In genomic region chr19:49590971-49591730, GRCh38 we compare ENCODE assay signal across 8 cellular contexts. TPM values are rescaled to one million over a fixed set of nuclear protein-coding genes. Genes with fewer than 3 reads are reported as not detected.
DNase-seq lines count a peak whose midpoint lies in the region; ATAC-seq, FAIRE-seq and TF ChIP-seq lines count a peak whose summit lies in the region.

A gene with protein sequence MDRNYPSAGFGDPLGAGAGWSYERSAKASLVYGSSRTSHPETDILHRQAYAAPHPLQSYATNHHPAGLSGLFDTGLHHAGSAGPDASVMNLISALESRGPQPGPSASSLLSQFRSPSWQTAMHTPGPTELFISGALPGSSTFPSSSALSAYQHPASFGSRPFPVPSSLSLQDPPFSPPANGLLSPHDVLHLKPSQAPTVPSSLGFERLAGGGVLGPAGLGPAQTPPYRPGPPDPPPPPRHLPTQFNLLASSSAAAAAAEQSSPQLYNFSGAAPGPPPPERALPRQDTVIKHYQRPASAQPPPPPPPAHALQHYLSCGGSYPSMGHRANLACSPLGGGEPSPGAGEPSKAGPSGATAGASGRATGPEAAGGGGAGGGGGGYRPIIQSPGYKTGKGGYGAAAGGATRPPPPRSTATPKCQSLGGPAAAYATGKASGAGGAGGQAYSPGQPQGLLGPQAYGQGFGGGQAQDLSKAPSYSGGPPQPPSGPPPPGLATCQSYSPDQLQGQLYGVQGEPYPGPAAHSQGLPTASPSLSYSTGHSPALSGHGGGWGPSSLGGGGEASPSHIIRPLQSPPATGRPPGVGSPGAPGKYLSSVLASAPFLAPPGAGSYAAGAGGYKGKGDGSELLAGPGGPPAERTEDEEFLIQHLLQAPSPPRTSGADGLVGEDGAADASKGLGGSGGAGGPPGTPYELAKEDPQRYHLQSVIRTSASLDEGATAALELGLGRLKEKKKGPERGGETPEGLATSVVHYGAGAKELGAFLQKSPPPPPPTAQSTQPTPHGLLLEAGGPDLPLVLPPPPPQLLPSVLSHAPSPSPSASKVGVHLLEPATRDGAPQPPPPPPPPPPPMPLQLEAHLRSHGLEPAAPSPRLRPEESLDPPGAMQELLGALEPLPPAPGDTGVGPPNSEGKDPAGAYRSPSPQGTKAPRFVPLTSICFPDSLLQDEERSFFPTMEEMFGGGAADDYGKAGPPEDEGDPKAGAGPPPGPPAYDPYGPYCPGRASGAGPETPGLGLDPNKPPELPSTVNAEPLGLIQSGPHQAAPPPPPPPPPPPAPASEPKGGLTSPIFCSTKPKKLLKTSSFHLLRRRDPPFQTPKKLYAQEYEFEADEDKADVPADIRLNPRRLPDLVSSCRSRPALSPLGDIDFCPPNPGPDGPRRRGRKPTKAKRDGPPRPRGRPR (N-terminal part only) (plus strand): TSS chr19:49591182. CDS start chr19:49591655, 473 bp downstream.

- H3K27me3 ChIP-seq in small intestine (ENCODE audit: control insufficient read depth in 2 of 2, insufficient read depth in 2 of 2, low read length in 2 of 2) = no peaks in the 10 kb centered on the region

- H3K27me3 Mint-ChIP-seq in activated B cell treated with CpG ODN at 0.5 μM for 24 hours = no peaks in the 10 kb centered on the region

- whole genome bisulfite sequencing in small intestine, 3 donors = 0% methylated on average over 21 to 60 of the region's 66 CpGs

- TF ChIP-seq CTCF in GM20000 (IDR thresholded peaks at IDR 0.05; ENCODE audit: extremely low read depth, missing control alignments) (no peak), activated B cell treated with CpG ODN at 0.5 μM for 24 hours (IDR thresholded peaks at IDR 0.05) (no peak), cardiac fibroblast (IDR thresholded peaks at IDR 0.05; ENCODE audit: low read depth, low read length) (no peak)

- DNase-seq in ACHN = peak; percentile 60
- peak; percentile 91 for DNase-seq in GM20000 (ENCODE audit: low spot score)
- DNase-seq in NCI-H2227 (lab: John Stamatoyannopoulos, UW; ENCODE audit: unreplicated experiment) = peak; percentile 71
- DNase-seq in activated B cell treated with CpG ODN at 0.5 μM for 24 hours = peak; percentile 71
- peak; percentile 77 to 81 for DNase-seq in cardiac fibroblast (ENCODE audit: low read depth in 2 of 2)
- DNase-seq in iPS-NIHi7 (ENCODE audit: extremely low spot score) = peak; percentile 72
- peak; percentile 77 for DNase-seq in small intestine

- peak within 1 kb of the TSS; percentile 85 for H3K4me3 Mint-ChIP-seq in activated B cell treated with CpG ODN at 0.5 μM for 24 hours

- in situ Hi-C loops in ACHN (cut with HindIII; ENCODE audit: low pct_ligation_motif_present, low pct_unique_long_range_greater_than_20kb, low sequenced_read_pairs) = no loop called here

- no peaks in the 10 kb centered on the region for H3K9me3 ChIP-seq in small intestine (ENCODE audit: control insufficient read depth, low read depth)

- H3K9me3 Mint-ChIP-seq in activated B cell treated with CpG ODN at 0.5 μM for 24 hours = no peaks in the 10 kb centered on the region

- POLR2A ChIA-PET in activated B cell treated with CpG ODN at 0.5 μM for 24 hours (lab: Charles Lee) = interaction anchor here (0.6 to 6.5 kb wide), 16 partner anchors 11 to 971 kb away, joined by 3 to 106 read pairs (median 8); partner anchors contain the start of genes BCL2L12, IRF3, NOSIP and PIH1D1

- CTCF ChIA-PET in activated B cell treated with CpG ODN at 0.5 μM for 24 hours (lab: Charles Lee) = interaction anchor here (1.5 kb wide), 1 partner anchor 20 kb away, joined by 3 read pairs; no protein-coding TSS in a partner anchor

- peaks cover 0 to 8% of the 10 kb centered on the region in 2 donors for H3K4me1 ChIP-seq in small intestine (ENCODE audit: control insufficient read depth in 2 of 2, insufficient read depth in 1 of 2, low read depth in 1 of 2, low read length in 1 of 2)

- no peak for FAIRE-seq in small intestine (lab: Jason Lieb, UNC)

- peak within 1 kb of the TSS; percentile 89 for H3K27ac Mint-ChIP-seq in activated B cell treated with CpG ODN at 0.5 μM for 24 hours

- intact Hi-C loops in activated B cell treated with CpG ODN at 0.5 μM for 24 hours (cut with micrococcal nuclease) = loop anchor here (1.0 to 5.0 kb wide), 12 partner anchors 11 to 954 kb away; partner anchors contain the start of genes AKT1S1, ALDH16A1, AP2A1 and BCL2L12

- ATAC-seq in activated B cell treated with CpG ODN at 0.5 μM for 24 hours (ENCODE audit: low read depth) (peak; percentile 19), HG03571 (IDR thresholded peaks at IDR 0.05; ENCODE audit: unreplicated experiment) (no peak)

- peaks cover 34% of the 10 kb centered on the region for H3K4me1 Mint-ChIP-seq in activated B cell treated with CpG ODN at 0.5 μM for 24 hours

- peak within 1 kb of the TSS; percentile 80 to 82 for H3K4me3 ChIP-seq in cardiac fibroblast (replicated peaks in 1 of 2; ENCODE audit: low read depth in 2 of 2, low read length in 2 of 2)
- peak within 1 kb of the TSS; percentile 69 to 71 for H3K4me3 ChIP-seq in small intestine (ENCODE audit: low read depth in 1 of 2, low read length in 2 of 2)

- H3K36me3 ChIP-seq in small intestine (ENCODE audit: control insufficient read depth in 2 of 2, insufficient read depth in 2 of 2, low read length in 2 of 2) = peaks cover 0 to 10% of the 10 kb centered on the region in 2 donors

- peaks cover 19% of the 10 kb centered on the region for H3K36me3 Mint-ChIP-seq in activated B cell treated with CpG ODN at 0.5 μM for 24 hours (ENCODE audit: low read depth)

- H3K27ac ChIP-seq in small intestine (ENCODE audit: low read depth in 1 of 2, low read length in 1 of 2) = peak within 1 kb of the TSS; percentile 74 to 96

RNA-seq across cellular contexts. Expression of the gene that starts here (rescaled TPM):
- 37.1 and 42.1 TPM in 2 replicates for total RNA-seq in activated B cell treated with CpG ODN at 0.5 μM for 24 hours
- 10 to 100 TPM in 1 of 3 donors, 1 to 10 TPM in 2; 2.4 to 11.4 (median 4.5) TPM for polyA plus RNA-seq in small intestine
